5 cellular contexts compared by ENCODE assay signal in the genomic region with DNA sequence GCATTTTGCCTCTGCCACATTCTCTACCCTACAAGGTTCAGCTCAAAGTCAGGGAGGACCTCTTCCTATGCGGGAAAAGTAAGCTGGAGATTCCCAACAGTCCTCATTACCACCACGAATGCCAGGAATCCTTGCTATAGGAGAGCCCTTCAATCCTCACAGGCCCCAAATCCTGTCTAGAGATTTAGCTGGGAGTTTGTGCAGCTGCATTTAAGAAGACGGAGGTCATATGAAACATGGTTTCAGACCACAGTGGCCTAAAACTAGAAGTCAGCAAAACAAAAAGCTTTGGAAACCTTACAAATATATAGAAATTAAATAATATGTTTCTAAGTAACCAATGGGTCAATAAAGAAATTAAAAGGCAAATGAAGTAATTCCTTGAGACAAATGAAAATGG.
"Had no signal": no experiment of that assay in that cellular context is flagged by ENCODE, and none has a peak within 500 bp of the region (broad histone marks: within the 10 kb centered on the region; RNA-seq: fewer than 3 reads in every experiment).

No MANE protein-coding gene starts in this region.

- DNase-seq: H9, HCEC 1CT, IMR-90 had no signal

- ATAC-seq: GM23338, K562 had no signal

- H3K4me3 ChIP-seq: GM23338, K562 had no signal

- H2AFZ ChIP-seq: GM23338 had no signal

- H3K4me2 ChIP-seq: GM23338 had no signal
